In the genomic region with DNA sequence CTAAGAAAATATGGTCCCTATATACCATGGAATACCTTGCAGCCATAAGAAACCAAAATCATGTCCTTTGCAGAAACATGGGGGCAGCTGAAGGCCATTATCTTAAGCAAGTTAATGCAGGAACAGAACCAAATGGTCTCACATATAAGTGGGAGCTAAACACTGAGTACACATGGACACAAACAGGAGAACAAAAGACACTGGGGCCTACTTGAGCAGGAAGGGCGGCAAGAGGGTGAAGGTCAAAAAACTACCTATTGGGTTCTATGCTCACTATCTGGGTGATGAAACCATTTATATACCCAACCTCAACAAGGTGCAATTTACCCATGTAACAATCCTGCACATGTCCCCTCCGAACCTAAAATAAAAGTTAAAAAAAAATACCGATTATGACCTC, we compare ENCODE assay signal across 16 cellular contexts.
"Had no signal": no experiment of that assay in that cellular context is flagged by ENCODE, and none has a peak within 500 bp of the region (broad histone marks: within the 10 kb centered on the region; RNA-seq: fewer than 3 reads in every experiment).

No MANE protein-coding gene starts in this region.

- ATAC-seq: foreskin keratinocyte; left lobe of liver; natural killer cell; stimulated activated naive B cell treated with anti-CD40 and anti-IgM and Interleukin-4, amounts not matched to agents 10 μg/mL and 1 μg/mL and 100 μg/mL, for 72 hours had no signal

- H3K27ac Mint-ChIP-seq: memory B cell; natural killer cell; stimulated activated naive B cell treated with anti-CD40 and anti-IgM and Interleukin-4, amounts not matched to agents 10 μg/mL and 1 μg/mL and 100 μg/mL, for 72 hours; stimulated activated naive CD8-positive, alpha-beta T cell treated with anti-CD3 and anti-CD28 coated beads, Interleukin-15, Interleukin-2, amounts not matched to agents 100 ng/mL and 50 ng/mL, for 24 hours had no signal

- H3K9me3 Mint-ChIP-seq: memory B cell; natural killer cell; stimulated activated naive B cell treated with anti-CD40 and anti-IgM and Interleukin-4, amounts not matched to agents 10 μg/mL and 1 μg/mL and 100 μg/mL, for 72 hours; stimulated activated naive CD8-positive, alpha-beta T cell treated with anti-CD3 and anti-CD28 coated beads, Interleukin-15, Interleukin-2, amounts not matched to agents 100 ng/mL and 50 ng/mL, for 24 hours had no signal

- H3K4me3 Mint-ChIP-seq: memory B cell; natural killer cell; stimulated activated naive B cell treated with anti-CD40 and anti-IgM and Interleukin-4, amounts not matched to agents 10 μg/mL and 1 μg/mL and 100 μg/mL, for 72 hours; stimulated activated naive CD8-positive, alpha-beta T cell treated with anti-CD3 and anti-CD28 coated beads, Interleukin-15, Interleukin-2, amounts not matched to agents 100 ng/mL and 50 ng/mL, for 24 hours had no signal

- H3K4me1 Mint-ChIP-seq: memory B cell; natural killer cell; stimulated activated naive B cell treated with anti-CD40 and anti-IgM and Interleukin-4, amounts not matched to agents 10 μg/mL and 1 μg/mL and 100 μg/mL, for 72 hours had no signal

- DNase-seq: dermis blood vessel endothelial cell; effector memory CD4-positive, alpha-beta T cell; foreskin keratinocyte; hypothalamus; natural killer cell; pancreas; retina; right lobe of liver; small intestine; stimulated activated CD4-positive, alpha-beta T cell treated with anti-CD3 and anti-CD28 coated beads, Interleukin-15, amount 100 ng/mL, for 24 hours; stimulated activated CD4-positive, alpha-beta T cell treated with anti-CD3 and anti-CD28 coated beads, Interleukin-2, amount 100 ng/mL, for 48 hours; stimulated activated naive B cell treated with anti-CD40 and anti-IgM and Interleukin-4, amounts not matched to agents 10 μg/mL and 1 μg/mL and 100 μg/mL, for 72 hours; upper lobe of left lung had no signal

- H3K36me3 Mint-ChIP-seq: memory B cell; natural killer cell; stimulated activated naive B cell treated with anti-CD40 and anti-IgM and Interleukin-4, amounts not matched to agents 10 μg/mL and 1 μg/mL and 100 μg/mL, for 72 hours had no signal

- H3K27me3 Mint-ChIP-seq: stimulated activated naive CD8-positive, alpha-beta T cell treated with anti-CD3 and anti-CD28 coated beads, Interleukin-15, Interleukin-2, amounts not matched to agents 100 ng/mL and 50 ng/mL, for 24 hours had no signal
